Comparison of ENCODE assay signal across 1 cellular context in genomic region chr2:47067788-47068407, GRCh38.
A peak's percentile ranks its signal among the peaks of the same experiment; 100 is the strongest.
TF ChIP-seq lines count a peak whose summit lies in the region.

No MANE protein-coding gene starts in this region.

TF ChIP-seq in HepG2, 621 proteins besides CTCF, POLR2A, EP300 and RAD21 (continued from another document and continues in another):
- TF ChIP-seq NR0B2 (CRISPR knock-in tag; IDR thresholded peaks at IDR 0.05): no peak
- no peak for TF ChIP-seq ZBTB37 (CRISPR knock-in tag; IDR thresholded peaks at IDR 0.05)
- TF ChIP-seq ATF4 (CRISPR knock-in tag; IDR thresholded peaks at IDR 0.05): no peak
- TF ChIP-seq GTF3A (CRISPR knock-in tag; conservative IDR thresholded peaks at IDR 0.05): no peak
- no peak for TF ChIP-seq ZNF616 (CRISPR knock-in tag; IDR thresholded peaks at IDR 0.05; ENCODE audit: low read depth)
- peak; percentile 99 for TF ChIP-seq ESRRA (CRISPR knock-in tag; IDR thresholded peaks at IDR 0.05; ENCODE audit: low read depth)
- TF ChIP-seq ZNF251 (CRISPR knock-in tag; IDR thresholded peaks at IDR 0.05): peak; percentile 64; the same call in 1 of the 2 replicates
- peak; percentile 62 for TF ChIP-seq ZBTB33 (CRISPR knock-in tag; IDR thresholded peaks at IDR 0.05)
- peak; percentile 82 for TF ChIP-seq ZMYM4 (CRISPR knock-in tag; IDR thresholded peaks at IDR 0.05)
- TF ChIP-seq ZNF687 (CRISPR knock-in tag; IDR thresholded peaks at IDR 0.05): peak; percentile 99
- no peak for TF ChIP-seq ZNF570 (CRISPR knock-in tag; IDR thresholded peaks at IDR 0.05; ENCODE audit: borderline replicate concordance)
- no peak for TF ChIP-seq ZNF260 (CRISPR knock-in tag; IDR thresholded peaks at IDR 0.05; ENCODE audit: borderline replicate concordance, low read depth)
- TF ChIP-seq SMC3 (IDR thresholded peaks at IDR 0.05; ENCODE audit: low read length): peak; percentile 20; the same call in 1 of the 2 replicates
- TF ChIP-seq HMGXB3 (CRISPR knock-in tag; IDR thresholded peaks at IDR 0.05; ENCODE audit: borderline replicate concordance): no peak
- TF ChIP-seq PREB (CRISPR knock-in tag; IDR thresholded peaks at IDR 0.05): no peak
- TF ChIP-seq BORCS8-MEF2B (CRISPR knock-in tag; IDR thresholded peaks at IDR 0.05): no peak; the same call in 1 of the 2 replicates
- TF ChIP-seq MATR3 (CRISPR knock-in tag; IDR thresholded peaks at IDR 0.05): no peak
- TF ChIP-seq KDM5B (CRISPR knock-in tag; IDR thresholded peaks at IDR 0.05; ENCODE audit: borderline replicate concordance): peak; percentile 80; the same call in 1 of the 2 replicates
- peak; percentile 33; the same call in 1 of the 2 replicates for TF ChIP-seq ARNTL (CRISPR knock-in tag; IDR thresholded peaks at IDR 0.05)
- no peak for TF ChIP-seq ZNF878 (CRISPR knock-in tag; IDR thresholded peaks at IDR 0.05)
- no peak for TF ChIP-seq ARID2 (CRISPR knock-in tag; IDR thresholded peaks at IDR 0.05; ENCODE audit: borderline replicate concordance)
- no peak for TF ChIP-seq ZNF138 (CRISPR knock-in tag; IDR thresholded peaks at IDR 0.05; ENCODE audit: low read depth)
- no peak for TF ChIP-seq KDM3A (CRISPR knock-in tag; IDR thresholded peaks at IDR 0.05; ENCODE audit: low read depth)
- TF ChIP-seq CSRNP2 (CRISPR knock-in tag; conservative IDR thresholded peaks at IDR 0.05; ENCODE audit: low read depth): no peak
- TF ChIP-seq HNF4G (IDR thresholded peaks at IDR 0.05; ENCODE audit: borderline replicate concordance, low read depth, low read length): peak; percentile 28; the same call in 1 of the 2 replicates
- 0 out of 2 replicates have a peak, but pooled peaks have one; percentile 5 for TF ChIP-seq HNF4G (CRISPR knock-in tag; IDR thresholded peaks at IDR 0.05; ENCODE audit: borderline replicate concordance, low read depth)
- peak; percentile 82 for TF ChIP-seq SKIL (CRISPR knock-in tag; IDR thresholded peaks at IDR 0.05; ENCODE audit: borderline replicate concordance)
- TF ChIP-seq SAFB2 (CRISPR knock-in tag; IDR thresholded peaks at IDR 0.05; ENCODE audit: borderline replicate concordance, low read depth): no peak
- peak; percentile 89 for TF ChIP-seq PAXIP1 (CRISPR knock-in tag; conservative IDR thresholded peaks at IDR 0.05)
- peak; percentile 63; the same call in 1 of the 2 replicates for TF ChIP-seq TARDBP (CRISPR knock-in tag; IDR thresholded peaks at IDR 0.05)
- TF ChIP-seq TBL1XR1 (IDR thresholded peaks at IDR 0.05; ENCODE audit: borderline replicate concordance, low read length, partially characterized antibody): no peak
- TF ChIP-seq ZNF564 (CRISPR knock-in tag; IDR thresholded peaks at IDR 0.05): no peak
